13 cellular contexts compared by ENCODE assay signal in the genomic region with DNA sequence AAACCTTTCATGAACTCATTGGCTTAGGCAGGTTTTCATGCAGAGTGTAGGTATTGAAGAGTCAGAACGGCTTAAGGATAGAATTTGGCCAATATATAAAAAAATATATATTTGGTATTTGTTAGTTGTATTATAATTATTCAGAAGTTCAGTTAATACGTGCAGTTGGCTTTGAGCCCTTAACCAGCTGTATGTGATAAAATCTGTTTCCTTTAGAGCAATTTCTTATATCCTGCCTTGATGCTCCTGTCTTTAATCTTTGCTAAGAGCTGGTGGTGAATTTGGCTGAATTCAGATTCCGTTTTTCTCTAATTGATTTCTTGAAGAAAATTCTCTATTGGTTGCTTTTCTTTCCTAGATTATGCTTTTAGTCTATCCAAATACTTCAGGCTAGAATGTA. TPM values are rescaled to one million over a fixed set of nuclear protein-coding genes. Genes with fewer than 3 reads are reported as not detected.
DNase-seq lines count a peak whose midpoint lies in the region; ATAC-seq, FAIRE-seq and TF ChIP-seq lines count a peak whose summit lies in the region.
"Had no signal": no experiment of that assay in that cellular context is flagged by ENCODE, and none has a peak within 500 bp of the region (broad histone marks: within the 10 kb centered on the region; RNA-seq: fewer than 3 reads in every experiment).

No MANE protein-coding gene starts in this region.

- H3K4me3 ChIP-seq in CD4-positive, CD25-positive, alpha-beta regulatory T cell (ENCODE audit: low read depth, low read length), result peak overlapping the region; percentile 76
- H3K4me3 ChIP-seq in bronchial epithelial cell (ENCODE audit: low read depth, low read length), result no peak overlapping the region
- H3K4me3 ChIP-seq: right lobe of liver had no signal

- no peak for FAIRE-seq in bronchial epithelial cell (lab: Jason Lieb, UNC)
- FAIRE-seq: H1 had no signal

- peak overlapping the region; percentile 76 for H3K27ac ChIP-seq in CD4-positive, CD25-positive, alpha-beta regulatory T cell (ENCODE audit: insufficient read depth, low read length, poor library complexity, severe bottlenecking)
- H3K27ac ChIP-seq: right lobe of liver had no signal

- no peak for TF ChIP-seq CTCF in bronchial epithelial cell (IDR thresholded peaks at IDR 0.05; ENCODE audit: insufficient read depth, low read length, severe bottlenecking)

- peak in 1 of 2 donors; percentile 42 for ATAC-seq in CD4-positive, CD25-positive, alpha-beta regulatory T cell (ENCODE audit: low read depth in 2 of 2)
- peak in 1 of 2 donors; percentile 42 for ATAC-seq in naive thymus-derived CD8-positive, alpha-beta T cell
- ATAC-seq in HG02981 (IDR thresholded peaks at IDR 0.05; ENCODE audit: unreplicated experiment) (no peak), GM19035 (IDR thresholded peaks at IDR 0.05; ENCODE audit: unreplicated experiment) (no peak)

- no peaks in the 10 kb centered on the region for H3K9me3 Mint-ChIP-seq in CD4-positive, CD25-positive, alpha-beta regulatory T cell
- no peaks in the 10 kb centered on the region for H3K9me3 Mint-ChIP-seq in naive thymus-derived CD8-positive, alpha-beta T cell

- peak in 1 of 3 donors; percentile 26 for DNase-seq in CD4-positive, CD25-positive, alpha-beta regulatory T cell
- DNase-seq in Kasumi-1 (lab: John Stamatoyannopoulos, UW), result peak; percentile 16 to 17
- DNase-seq in bronchial epithelial cell (ENCODE audit: low read depth), result peak; percentile 32
- DNase-seq in naive thymus-derived CD8-positive, alpha-beta T cell, result peak in 3 of 10 donors; percentile 32 to 39 (median 37)
- DNase-seq in NCI-H774 (lab: John Stamatoyannopoulos, UW), result no peak
- DNase-seq in DMS53 (lab: John Stamatoyannopoulos, UW), result no peak
- DNase-seq: effector CD8-positive, alpha-beta T cell; NCI-H2081; right lobe of liver; SHP77 treated with DMSO at 0.1 percent for 48 hours had no signal

- POLR2A ChIA-PET in naive thymus-derived CD8-positive, alpha-beta T cell (lab: Charles Lee), result interaction anchor here (1.3 kb wide), 1 partner anchor 22 kb away, joined by 9 read pairs; no protein-coding TSS in a partner anchor

- H3K4me3 Mint-ChIP-seq in CD4-positive, CD25-positive, alpha-beta regulatory T cell, result peak overlapping the region; percentile 66 to 86 (median 81)
- H3K4me3 Mint-ChIP-seq in naive thymus-derived CD8-positive, alpha-beta T cell, result peak overlapping the region; percentile 77 to 94 (median 84)

- H3K27me3 ChIP-seq in CD4-positive, CD25-positive, alpha-beta regulatory T cell (ENCODE audit: control insufficient read depth, insufficient read depth, low read length), result no peaks in the 10 kb centered on the region
- H3K27me3 ChIP-seq in bronchial epithelial cell (ENCODE audit: control insufficient read depth, insufficient read depth, low read length), result no peaks in the 10 kb centered on the region
- H3K27me3 ChIP-seq: right lobe of liver had no signal

- no peaks in the 10 kb centered on the region for H3K9me3 ChIP-seq in CD4-positive, CD25-positive, alpha-beta regulatory T cell (ENCODE audit: control insufficient read depth in 2 of 2, low read length in 2 of 2)
- H3K9me3 ChIP-seq: right lobe of liver had no signal

- H3K36me3 Mint-ChIP-seq in CD4-positive, CD25-positive, alpha-beta regulatory T cell, result no peaks in the 10 kb centered on the region
- H3K36me3 Mint-ChIP-seq in naive thymus-derived CD8-positive, alpha-beta T cell, result peaks cover 0 to 23% (median 13%) of the 10 kb centered on the region in 3 donors

- H3K27me3 Mint-ChIP-seq in CD4-positive, CD25-positive, alpha-beta regulatory T cell, result no peaks in the 10 kb centered on the region
- no peaks in the 10 kb centered on the region for H3K27me3 Mint-ChIP-seq in naive thymus-derived CD8-positive, alpha-beta T cell

- H3K4me1 Mint-ChIP-seq in CD4-positive, CD25-positive, alpha-beta regulatory T cell, result peaks cover 30 to 52% (median 39%) of the 10 kb centered on the region in 4 donors
- peaks cover 27 to 74% (median 69%) of the 10 kb centered on the region in 4 donors for H3K4me1 Mint-ChIP-seq in naive thymus-derived CD8-positive, alpha-beta T cell

- H3K27ac Mint-ChIP-seq in CD4-positive, CD25-positive, alpha-beta regulatory T cell, result peak overlapping the region in 1 of 3 donors; percentile 94
- peak overlapping the region; percentile 88 to 99 (median 94) for H3K27ac Mint-ChIP-seq in naive thymus-derived CD8-positive, alpha-beta T cell

- peaks cover 4% of the 10 kb centered on the region for H3K36me3 ChIP-seq in CD4-positive, CD25-positive, alpha-beta regulatory T cell (ENCODE audit: control insufficient read depth, insufficient read depth, low read length)
- H3K36me3 ChIP-seq in bronchial epithelial cell (ENCODE audit: control insufficient read depth, insufficient read depth, low read length), result peaks cover 25% of the 10 kb centered on the region
- H3K36me3 ChIP-seq: right lobe of liver had no signal

- H3K4me1 ChIP-seq in CD4-positive, CD25-positive, alpha-beta regulatory T cell (ENCODE audit: control insufficient read depth, insufficient read depth, low read length, poor library complexity, severe bottlenecking), result peaks cover 26% of the 10 kb centered on the region
- H3K4me1 ChIP-seq: right lobe of liver had no signal

RNA-seq across cellular contexts. Expression of a gene that starts 3.7 kb away (rescaled TPM):
- total RNA-seq in CD4-positive, CD25-positive, alpha-beta regulatory T cell, result 274 TPM
- 100 to 1,000 TPM in 1 of 4 donors, 10 to 100 TPM in 3; 50.7 to 107 (median 71.9) TPM for polyA plus RNA-seq in CD4-positive, CD25-positive, alpha-beta regulatory T cell
- 1,561 and 3,061 TPM in 2 replicates for total RNA-seq in bronchial epithelial cell
- 10 to 100 TPM; 89.4 to 91.7 TPM for total RNA-seq in naive thymus-derived CD8-positive, alpha-beta T cell
- polyA plus RNA-seq in naive thymus-derived CD8-positive, alpha-beta T cell, result 100 to 1,000 TPM in 1 of 3 donors, 10 to 100 TPM in 2; 33.9 to 239 (median 59.4) TPM

Comparison
In these comparisons a context has a peak if more than half of its experiments do, and no peak if none do; other contexts are left out.
1. DNase-seq: peak in Kasumi-1 (2 of 2) and bronchial epithelial cell (single experiment); none in NCI-H774 (single experiment) and DMS53 (single experiment).